In the genomic region with DNA sequence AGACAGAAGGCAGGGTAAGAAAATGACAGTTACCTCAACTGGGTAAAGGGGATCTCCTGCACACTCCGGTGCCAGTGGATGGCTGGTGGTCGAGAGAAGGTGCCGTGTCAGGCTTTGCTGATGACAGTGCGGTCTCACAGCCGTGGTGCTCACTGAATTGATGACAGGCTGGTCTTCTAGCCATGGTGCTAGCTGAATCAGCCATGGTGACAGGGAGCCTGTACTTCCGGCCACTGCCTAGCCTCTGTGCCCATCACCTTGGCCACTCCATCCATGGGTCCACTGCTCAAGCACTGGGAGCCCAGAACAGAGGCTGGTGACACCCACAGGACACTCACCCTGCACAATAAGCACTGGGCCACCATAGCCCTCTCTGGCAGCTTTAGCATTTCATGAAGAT, we compare ENCODE assay signal across 23 cellular contexts.
DNase-seq lines count a peak whose midpoint lies in the region; ATAC-seq and TF ChIP-seq lines count a peak whose summit lies in the region.
"Had no signal": no experiment of that assay in that cellular context is flagged by ENCODE, and none has a peak within 500 bp of the region (broad histone marks: within the 10 kb centered on the region; RNA-seq: fewer than 3 reads in every experiment).

No MANE protein-coding gene starts in this region.

- no peak overlapping the region for H2BK15ac ChIP-seq in neuronal stem cell (ENCODE audit: low read length)

- POLR2A ChIA-PET in activated CD4-positive, alpha-beta memory T cell treated with anti-CD3 and anti-CD28 coated beads, Interleukin-2, amount 10 ng/mL, durations not matched to agents 7 days and 5 days (lab: Charles Lee): no interaction called here
- POLR2A ChIA-PET in T-cell (lab: Charles Lee): no interaction called here

- no peaks in the 10 kb centered on the region for H3K4me1 ChIP-seq in esophagus muscularis mucosa
- no peaks in the 10 kb centered on the region for H3K4me1 ChIP-seq in neuronal stem cell (ENCODE audit: control insufficient read depth in 2 of 2, insufficient read depth in 1 of 2, low read depth in 1 of 2, low read length in 2 of 2)
- H3K4me1 ChIP-seq: BE2C, BLaER1 had no signal

- H3K27ac Mint-ChIP-seq in HFFc6 (no peak overlapping the region), T-cell (no peak overlapping the region)
- no peak overlapping the region for H3K27ac Mint-ChIP-seq in activated CD4-positive, alpha-beta memory T cell treated with anti-CD3 and anti-CD28 coated beads, Interleukin-2, amount 10 ng/mL, durations not matched to agents 7 days and 5 days
- H3K27ac Mint-ChIP-seq: CD14-positive monocyte; CD4-positive, CD25-positive, alpha-beta regulatory T cell; CD8-positive, alpha-beta memory T cell had no signal

- no peak overlapping the region for H2BK120ac ChIP-seq in neuronal stem cell (ENCODE audit: low read depth, low read length)

- no peak overlapping the region for H2BK5ac ChIP-seq in neuronal stem cell (ENCODE audit: low read length)

- peak overlapping the region; percentile 58 for H3K18ac ChIP-seq in neuronal stem cell (ENCODE audit: low read length)

- CTCF ChIA-PET in activated CD4-positive, alpha-beta memory T cell treated with anti-CD3 and anti-CD28 coated beads, Interleukin-2, amount 10 ng/mL, durations not matched to agents 7 days and 5 days (lab: Charles Lee): no interaction called here
- CTCF ChIA-PET in T-cell (lab: Charles Lee): no interaction called here

- H2AFZ ChIP-seq in neuronal stem cell (ENCODE audit: low read length): no peak overlapping the region

- H3K79me1 ChIP-seq in neuronal stem cell (ENCODE audit: low read depth, low read length): no peaks in the 10 kb centered on the region

- DNase-seq in esophagus muscularis mucosa (ENCODE audit: extremely low spot score): peak; percentile 86
- no peak for DNase-seq in neuronal stem cell (ENCODE audit: low spot score)
- no peak for DNase-seq in HFFc6
- DNase-seq in activated CD4-positive, alpha-beta memory T cell treated with anti-CD3 and anti-CD28 coated beads, Interleukin-2, amount 10 ng/mL, durations not matched to agents 7 days and 5 days: no peak
- no peak for DNase-seq in T-cell
- DNase-seq: 8988T; ACHN; BE2C; C1 segment of cervical spinal cord; CD4-positive, alpha-beta memory T cell; CD4-positive, CD25-positive, alpha-beta regulatory T cell; CD8-positive, alpha-beta memory T cell; COR-L47; DMS 273 treated with DMSO at 0.1 percent for 48 hours; DMS153; DMS53; DMS79; DND-41; EL; GDM1 had no signal

- 82% methylated on average over 6 of the region's 6 CpGs for WGBS in esophagus muscularis mucosa
- WGBS in neuronal stem cell (ENCODE audit: extremely low coverage in 2 of 2, insufficient read length in 2 of 2, insufficient replicate concordance in 1 of 2), 2 donors: no CpG with 5 or more reads among the region's 6 CpGs

- H3K27me3 ChIP-seq in esophagus muscularis mucosa (no peaks in the 10 kb centered on the region), neuronal stem cell (ENCODE audit: control insufficient read depth in 3 of 3, insufficient read depth in 3 of 3, low read depth in 1 of 3, low read length in 3 of 3) (no peaks in the 10 kb centered on the region)
- H3K27me3 ChIP-seq: BE2C, BLaER1 had no signal

- H4K8ac ChIP-seq in neuronal stem cell (ENCODE audit: low read depth, low read length): no peak overlapping the region

- no peak for TF ChIP-seq EP300 in esophagus muscularis mucosa (IDR thresholded peaks at IDR 0.05)

- H4K91ac ChIP-seq in neuronal stem cell (ENCODE audit: low read depth, low read length, poor library complexity): no peak overlapping the region

- intact Hi-C loops in esophagus muscularis mucosa (cut with DNase I): no loop called here

- no peaks in the 10 kb centered on the region for H3K9me3 Mint-ChIP-seq in HFFc6
- no peaks in the 10 kb centered on the region for H3K9me3 Mint-ChIP-seq in activated CD4-positive, alpha-beta memory T cell treated with anti-CD3 and anti-CD28 coated beads, Interleukin-2, amount 10 ng/mL, durations not matched to agents 7 days and 5 days
- H3K9me3 Mint-ChIP-seq in T-cell: no peaks in the 10 kb centered on the region
- H3K9me3 Mint-ChIP-seq: CD4-positive, CD25-positive, alpha-beta regulatory T cell had no signal

- H3K9ac ChIP-seq in neuronal stem cell (ENCODE audit: low read depth, low read length, poor library complexity): no peak overlapping the region
- H3K9ac ChIP-seq: BLaER1 had no signal

- H2BK12ac ChIP-seq in neuronal stem cell (ENCODE audit: low read length): no peak overlapping the region

- no peak overlapping the region for H3K14ac ChIP-seq in neuronal stem cell (ENCODE audit: low read length)

- no peak overlapping the region for H3K23ac ChIP-seq in neuronal stem cell (ENCODE audit: low read depth, low read length, poor library complexity)

- H3K9me3 ChIP-seq in esophagus muscularis mucosa (no peaks in the 10 kb centered on the region), neuronal stem cell (replicated peaks in 1 of 2; ENCODE audit: control insufficient read depth in 2 of 2, insufficient read depth in 1 of 2, low read depth in 1 of 2, low read length in 2 of 2) (no peaks in the 10 kb centered on the region)
- H3K9me3 ChIP-seq: BE2C, BLaER1 had no signal

- H3K36me3 ChIP-seq in esophagus muscularis mucosa (no peaks in the 10 kb centered on the region), neuronal stem cell (replicated peaks in 1 of 2; ENCODE audit: control insufficient read depth in 2 of 2, insufficient read depth in 2 of 2, low read length in 2 of 2) (no peaks in the 10 kb centered on the region)
- H3K36me3 ChIP-seq: BE2C, BLaER1 had no signal

- TF ChIP-seq CTCF in esophagus muscularis mucosa (IDR thresholded peaks at IDR 0.05) (no peak), HFFc6 (IDR thresholded peaks at IDR 0.05) (no peak)

- H3K27ac ChIP-seq in esophagus muscularis mucosa (replicated peaks in 1 of 4) (no peak overlapping the region), neuronal stem cell (replicated peaks; ENCODE audit: low read length) (no peak overlapping the region)
- H3K27ac ChIP-seq: BLaER1 had no signal

- TF ChIP-seq POLR2A in esophagus muscularis mucosa (IDR thresholded peaks at IDR 0.05; ENCODE audit: low read depth): no peak

- H3K4me3 ChIP-seq in esophagus muscularis mucosa: no peak overlapping the region
- no peak overlapping the region for H3K4me3 ChIP-seq in neuronal stem cell (ENCODE audit: low read length in 2 of 2)
- H3K4me3 ChIP-seq: BLaER1, GM12878 had no signal

- H2AK5ac ChIP-seq in neuronal stem cell (ENCODE audit: low read depth, low read length): no peak overlapping the region

- H3K4ac ChIP-seq in neuronal stem cell (ENCODE audit: low read length): no peak overlapping the region

- H3K36me3 Mint-ChIP-seq in HFFc6 (ENCODE audit: low read depth) (no peaks in the 10 kb centered on the region), T-cell (no peaks in the 10 kb centered on the region)
- H3K36me3 Mint-ChIP-seq in activated CD4-positive, alpha-beta memory T cell treated with anti-CD3 and anti-CD28 coated beads, Interleukin-2, amount 10 ng/mL, durations not matched to agents 7 days and 5 days (ENCODE audit: low read depth): no peaks in the 10 kb centered on the region
- H3K36me3 Mint-ChIP-seq: CD14-positive monocyte; CD4-positive, alpha-beta memory T cell; CD4-positive, CD25-positive, alpha-beta regulatory T cell; CD8-positive, alpha-beta memory T cell had no signal

- peaks cover 6% of the 10 kb centered on the region for H3K27me3 Mint-ChIP-seq in HFFc6 (ENCODE audit: insufficient read depth)
- H3K27me3 Mint-ChIP-seq in activated CD4-positive, alpha-beta memory T cell treated with anti-CD3 and anti-CD28 coated beads, Interleukin-2, amount 10 ng/mL, durations not matched to agents 7 days and 5 days: no peaks in the 10 kb centered on the region
- no peaks in the 10 kb centered on the region for H3K27me3 Mint-ChIP-seq in T-cell
- H3K27me3 Mint-ChIP-seq: CD4-positive, alpha-beta memory T cell; CD4-positive, CD25-positive, alpha-beta regulatory T cell had no signal

- H3K4me3 Mint-ChIP-seq in HFFc6 (no peak overlapping the region), T-cell (no peak overlapping the region)
- no peak overlapping the region for H3K4me3 Mint-ChIP-seq in activated CD4-positive, alpha-beta memory T cell treated with anti-CD3 and anti-CD28 coated beads, Interleukin-2, amount 10 ng/mL, durations not matched to agents 7 days and 5 days
- H3K4me3 Mint-ChIP-seq: CD14-positive monocyte; CD4-positive, alpha-beta memory T cell; CD4-positive, CD25-positive, alpha-beta regulatory T cell; CD8-positive, alpha-beta memory T cell had no signal

- H3K4me1 Mint-ChIP-seq in HFFc6 (ENCODE audit: low read depth) (peaks cover 14% of the 10 kb centered on the region), T-cell (no peaks in the 10 kb centered on the region)
- no peaks in the 10 kb centered on the region for H3K4me1 Mint-ChIP-seq in activated CD4-positive, alpha-beta memory T cell treated with anti-CD3 and anti-CD28 coated beads, Interleukin-2, amount 10 ng/mL, durations not matched to agents 7 days and 5 days
- H3K4me1 Mint-ChIP-seq: CD14-positive monocyte; CD4-positive, alpha-beta memory T cell; CD4-positive, CD25-positive, alpha-beta regulatory T cell; CD8-positive, alpha-beta memory T cell had no signal

- ATAC-seq in T-cell (replicated peaks in 1 of 4): no peak
- ATAC-seq: GM12878 had no signal

- no peak overlapping the region for H3K4me2 ChIP-seq in neuronal stem cell (ENCODE audit: insufficient read depth, low read length, poor library complexity, severe bottlenecking)
- H3K4me2 ChIP-seq: BLaER1 had no signal
